ENCODE assay signal across 1 cellular context in the genomic region with DNA sequence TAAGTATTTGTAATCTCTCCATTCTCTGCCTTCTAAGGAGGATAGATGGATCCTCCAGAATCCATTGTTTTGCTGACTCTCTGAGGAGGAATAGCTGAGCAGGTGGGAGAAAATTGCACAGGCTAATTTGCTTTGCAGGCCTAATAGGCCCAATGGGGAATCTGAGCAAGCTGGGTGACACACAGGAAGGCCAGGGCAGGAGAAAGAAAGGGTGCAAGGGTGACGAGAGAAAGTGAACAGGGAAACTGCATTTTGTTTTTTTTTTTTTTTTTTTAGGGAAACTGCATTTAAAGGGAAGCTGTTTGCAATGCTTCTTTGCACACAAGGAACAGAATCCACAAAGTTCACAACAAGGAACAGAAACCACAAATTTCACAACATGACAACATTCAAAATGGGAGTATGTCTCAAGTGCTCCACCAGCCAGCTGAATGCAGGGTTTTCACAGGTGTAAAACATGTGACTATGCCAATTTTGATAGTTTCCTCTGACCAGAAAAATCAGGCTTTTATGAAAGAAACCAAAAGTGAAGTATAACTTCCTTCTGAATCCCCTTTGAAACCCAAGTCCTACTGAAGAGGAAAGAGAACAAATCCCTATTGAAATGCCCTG.
TF ChIP-seq lines count a peak whose summit lies in the region.

No MANE protein-coding gene starts in this region.

TF ChIP-seq in K562, 482 proteins besides CTCF, POLR2A, EP300 and RAD21:
- TF ChIP-seq ZNF41 (CRISPR knock-in tag; conservative IDR thresholded peaks at IDR 0.05): no peak
- TF ChIP-seq CREM (IDR thresholded peaks at IDR 0.05; ENCODE audit: low read depth): no peak
- TF ChIP-seq L3MBTL2 (IDR thresholded peaks at IDR 0.05): no peak
- TF ChIP-seq ZNF184 (CRISPR knock-in tag; IDR thresholded peaks at IDR 0.05): 0 out of 2 replicates have a peak, but pooled peaks have one; percentile 50
- TF ChIP-seq NR2C2 (CRISPR knock-in tag; IDR thresholded peaks at IDR 0.05): no peak
- no peak for TF ChIP-seq NR2C2 (tag; IDR thresholded peaks at IDR 0.05)
TF ChIP-seq in K562: peak in this region for 1.
